18 cellular contexts compared by ENCODE assay signal in genomic region chr6:2751871-2752270, GRCh38.
"Had no signal": no experiment of that assay in that cellular context is flagged by ENCODE, and none has a peak within 500 bp of the region (broad histone marks: within the 10 kb centered on the region; RNA-seq: fewer than 3 reads in every experiment).

No MANE protein-coding gene starts in this region.

- H3K4me1 ChIP-seq: parathyroid adenoma had no signal

- H3K79me2 ChIP-seq: parathyroid adenoma had no signal

- H3K27me3 ChIP-seq: neural progenitor cell, testis had no signal

- H3K36me3 ChIP-seq: neural progenitor cell had no signal

- DNase-seq: activated B cell treated with CpG ODN at 0.5 μM for 24 hours; activated CD4-positive, alpha-beta T cell treated with anti-CD3 and anti-CD28 coated beads, Interleukin-2, amount 10 ng/mL, durations not matched to agents 24 days and 14 days; activated effector memory CD4-positive, alpha-beta T cell treated with anti-CD3 and anti-CD28 coated beads, Interleukin-2, amount 50 U/mL, for 16 hours; activated T-cell treated with anti-CD3 and anti-CD28 coated beads, Interleukin-2, amount 50 U/mL, for 1 hour; cerebellar nuclear complex; effector memory CD8-positive, alpha-beta T cell; left colon; midbrain; retina; stimulated activated CD4-positive, alpha-beta T cell treated with anti-CD3 and anti-CD28 coated beads, Interleukin-4, amount 100 ng/mL, for 4 hours; stimulated activated naive CD8-positive, alpha-beta T cell treated with anti-CD3 and anti-CD28 coated beads, Interleukin-15, amount 100 ng/mL, for 72 hours; T-helper 9 cell; testis had no signal

- H3K9ac ChIP-seq: neural progenitor cell, parathyroid adenoma had no signal

- H2AFZ ChIP-seq: neural progenitor cell, parathyroid adenoma had no signal

- H3K4me2 ChIP-seq: neural progenitor cell had no signal

- H3K9me3 ChIP-seq: testis had no signal

- ATAC-seq: activated naive CD4-positive, alpha-beta T cell treated with anti-CD3 and anti-CD28 coated beads, Interleukin-2, amount 50 U/mL, for 72 hours; effector memory CD8-positive, alpha-beta T cell; left colon; stimulated activated naive CD8-positive, alpha-beta T cell treated with anti-CD3 and anti-CD28 coated beads, Interleukin-15, amount 100 ng/mL, for 72 hours had no signal

- H3K9me3 Mint-ChIP-seq: activated CD4-positive, alpha-beta T cell treated with anti-CD3 and anti-CD28 coated beads, Interleukin-2, amount 10 ng/mL, durations not matched to agents 24 days and 14 days; activated naive CD4-positive, alpha-beta T cell treated with anti-CD3 and anti-CD28 coated beads, Interleukin-2, amount 50 U/mL, for 72 hours; dendritic cell treated with granulocyte-macrophage colony-stimulating factor and Interleukin-4, amounts not matched to agents 40 ng/mL and 50 ng/mL, for 4 days; effector memory CD8-positive, alpha-beta T cell; neural progenitor cell; stimulated activated naive CD8-positive, alpha-beta T cell treated with anti-CD3 and anti-CD28 coated beads, Interleukin-15, amount 100 ng/mL, for 72 hours had no signal

- H3K27ac ChIP-seq: neural progenitor cell, parathyroid adenoma, testis had no signal

- H3K4me3 ChIP-seq: lung, neural progenitor cell, testis had no signal

- H3K27ac Mint-ChIP-seq: activated B cell treated with CpG ODN at 0.5 μM for 24 hours; activated CD4-positive, alpha-beta T cell treated with anti-CD3 and anti-CD28 coated beads, Interleukin-2, amount 10 ng/mL, durations not matched to agents 24 days and 14 days; activated naive CD4-positive, alpha-beta T cell treated with anti-CD3 and anti-CD28 coated beads, Interleukin-2, amount 50 U/mL, for 72 hours; dendritic cell treated with granulocyte-macrophage colony-stimulating factor and Interleukin-4, amounts not matched to agents 40 ng/mL and 50 ng/mL, for 4 days; effector memory CD8-positive, alpha-beta T cell; neural progenitor cell; stimulated activated naive CD8-positive, alpha-beta T cell treated with anti-CD3 and anti-CD28 coated beads, Interleukin-15, amount 100 ng/mL, for 72 hours had no signal

- H3K36me3 Mint-ChIP-seq: activated naive CD4-positive, alpha-beta T cell treated with anti-CD3 and anti-CD28 coated beads, Interleukin-2, amount 50 U/mL, for 72 hours; neural progenitor cell had no signal

- H3K4me3 Mint-ChIP-seq: activated B cell treated with CpG ODN at 0.5 μM for 24 hours; activated CD4-positive, alpha-beta T cell treated with anti-CD3 and anti-CD28 coated beads, Interleukin-2, amount 10 ng/mL, durations not matched to agents 24 days and 14 days; dendritic cell treated with granulocyte-macrophage colony-stimulating factor and Interleukin-4, amounts not matched to agents 40 ng/mL and 50 ng/mL, for 4 days; effector memory CD8-positive, alpha-beta T cell; neural progenitor cell; stimulated activated naive CD8-positive, alpha-beta T cell treated with anti-CD3 and anti-CD28 coated beads, Interleukin-15, amount 100 ng/mL, for 72 hours had no signal
